In the genomic region with DNA sequence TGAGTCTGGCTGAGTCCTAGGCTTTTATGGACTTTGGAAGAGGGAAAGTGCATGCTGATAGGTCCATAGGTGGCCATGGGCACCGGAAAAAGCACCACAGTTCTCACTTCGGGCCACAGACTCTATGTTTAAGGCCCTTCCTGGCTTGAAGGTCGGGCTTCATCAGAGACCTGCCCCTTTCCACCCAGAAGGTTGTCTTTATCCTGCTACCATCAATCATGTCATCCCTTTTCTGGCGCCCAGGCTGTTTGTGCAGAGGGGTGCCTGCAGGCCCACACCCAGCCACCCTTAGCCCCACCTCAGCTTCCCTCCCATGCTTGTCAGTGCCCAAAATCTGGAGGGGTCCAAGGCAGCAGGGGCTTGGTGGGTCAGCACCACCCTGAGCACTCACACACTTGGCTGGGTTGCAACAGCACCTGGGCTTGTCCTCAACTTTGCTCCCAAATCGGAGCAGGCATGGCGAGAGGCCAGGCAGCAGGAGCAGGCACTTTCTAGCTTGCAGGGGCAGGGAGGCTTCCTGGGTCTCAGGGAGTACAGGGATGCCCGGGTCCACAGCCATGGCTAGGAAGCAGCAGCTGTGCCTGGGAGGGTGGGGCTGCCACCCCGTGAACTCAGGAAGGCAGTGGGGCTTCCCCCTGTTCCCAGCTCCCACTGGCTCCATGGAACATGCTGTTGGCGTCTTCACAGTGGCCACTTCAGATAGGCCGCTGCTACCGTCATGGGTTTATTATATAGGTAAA, we compare ENCODE assay signal across 9 cellular contexts.
"Had no signal": no experiment of that assay in that cellular context is flagged by ENCODE, and none has a peak within 500 bp of the region (broad histone marks: within the 10 kb centered on the region; RNA-seq: fewer than 3 reads in every experiment).

No MANE protein-coding gene starts in this region.

- H2AFZ ChIP-seq: GM23248 had no signal

- H3K27ac ChIP-seq: GM23248 had no signal

- FAIRE-seq: HTR-8/SVneo had no signal

- H3K27ac Mint-ChIP-seq: HFFc6 had no signal

- H3K36me3 ChIP-seq: HAP-1 had no signal

- H3K4me3 ChIP-seq: GM23248, HAP-1 had no signal

- H3K9me3 ChIP-seq: HAP-1 had no signal

- H3K4me1 ChIP-seq: HAP-1 had no signal

- H3K4me1 Mint-ChIP-seq: IgD-negative memory B cell had no signal

- H3K4me3 Mint-ChIP-seq: HFFc6, IgD-negative memory B cell had no signal

- H3K36me3 Mint-ChIP-seq: IgD-negative memory B cell had no signal

- DNase-seq: GM23248, GOT3, H7, HFFc6, KG1 had no signal

- ATAC-seq: HCT116 had no signal

- H3K9ac ChIP-seq: GM23248 had no signal
